ENCODE assay signal across 18 cellular contexts in genomic region chr2:205730191-205730590, GRCh38. TPM values are rescaled to one million over a fixed set of nuclear protein-coding genes. Genes with fewer than 3 reads are reported as not detected.
DNase-seq lines count a peak whose midpoint lies in the region; FAIRE-seq and TF ChIP-seq lines count a peak whose summit lies in the region.
"Had no signal": no experiment of that assay in that cellular context is flagged by ENCODE, and none has a peak within 500 bp of the region (broad histone marks: within the 10 kb centered on the region; RNA-seq: fewer than 3 reads in every experiment).

No MANE protein-coding gene starts in this region.

- no peak for TF ChIP-seq EP300 in transverse colon (IDR thresholded peaks at IDR 0.05; ENCODE audit: low read depth)

- peak overlapping the region; percentile 84 for H3K27ac Mint-ChIP-seq in mesothelial cell of epicardium
- H3K27ac Mint-ChIP-seq: CD4-positive, alpha-beta T cell had no signal

- no peak for TF ChIP-seq POLR2A in transverse colon (IDR thresholded peaks at IDR 0.05)

- peak overlapping the region; percentile 60 for H3K27ac ChIP-seq in angular gyrus (ENCODE audit: low read depth, low read length)
- H3K27ac ChIP-seq in transverse colon: peak overlapping the region; percentile 69 to 86 (median 80)
- H3K27ac ChIP-seq: ovary had no signal

- H3K4me1 ChIP-seq in transverse colon: peaks cover 6 to 49% (median 16%) of the 10 kb centered on the region in 4 donors

- peaks cover 20% of the 10 kb centered on the region for H3K36me3 Mint-ChIP-seq in mesothelial cell of epicardium

- H3K4me3 Mint-ChIP-seq in mesothelial cell of epicardium: no peak overlapping the region
- H3K4me3 Mint-ChIP-seq: CD4-positive, alpha-beta T cell had no signal

- WGBS in transverse colon (ENCODE audit: low coverage in 1 of 2), 2 donors: 71 to 81% methylated on average over 5 to 9 of the region's 9 CpGs

- TF ChIP-seq CTCF in mesothelial cell of epicardium (IDR thresholded peaks at IDR 0.05; ENCODE audit: unreplicated experiment) (no peak), transverse colon (IDR thresholded peaks at IDR 0.05) (no peak)

- no peaks in the 10 kb centered on the region for H3K27me3 Mint-ChIP-seq in mesothelial cell of epicardium (ENCODE audit: low read depth)

- FAIRE-seq in GM19239 (lab: Jason Lieb, UNC): no peak

- peaks cover 46% of the 10 kb centered on the region for H3K4me1 Mint-ChIP-seq in mesothelial cell of epicardium

- H3K36me3 ChIP-seq in transverse colon: no peaks in the 10 kb centered on the region
- H3K36me3 ChIP-seq: ovary had no signal

- no peaks in the 10 kb centered on the region for H3K27me3 ChIP-seq in transverse colon
- H3K27me3 ChIP-seq: ovary, upper lobe of left lung had no signal

- no peaks in the 10 kb centered on the region for H3K9me3 Mint-ChIP-seq in mesothelial cell of epicardium
- H3K9me3 Mint-ChIP-seq: CD4-positive, alpha-beta T cell had no signal

- H3K4me3 ChIP-seq in transverse colon: no peak overlapping the region
- H3K4me3 ChIP-seq: coronary artery, ovary, upper lobe of left lung had no signal

- H3K9me3 ChIP-seq in transverse colon: no peaks in the 10 kb centered on the region
- H3K9me3 ChIP-seq: ovary, upper lobe of left lung had no signal

- intact Hi-C loops in transverse colon (cut with DNase I; ENCODE audit: low total_unique reads): loop anchor here (10.0 kb wide), 1 partner anchor 45 kb away; the partner anchor contains the start of gene NRP2

- peak; percentile 43 for DNase-seq in NCI-H345 (lab: John Stamatoyannopoulos, UW)
- no peak for DNase-seq in NCI-H345 treated with DMSO at 0.1 percent for 48 hours (lab: John Stamatoyannopoulos, UW; ENCODE audit: unreplicated experiment)
- peak in 1 of 2 experiments; percentile 55 for DNase-seq in mesothelial cell of epicardium (ENCODE audit: low spot score in 2 of 2, unreplicated experiment in 2 of 2)
- no peak for DNase-seq in transverse colon
- no peak for DNase-seq in stimulated activated CD4-positive, alpha-beta T cell treated with anti-CD3 and anti-CD28 coated beads, Interleukin-2, amount 100 ng/mL, for 24 hours
- no peak for DNase-seq in GM19239 (ENCODE audit: insufficient read length, low spot score)
- no peak for DNase-seq in islet precursor cell
- DNase-seq: activated CD4-positive, alpha-beta T cell treated with anti-CD3 and anti-CD28 coated beads for 48 hours; activated CD8-positive, alpha-beta memory T cell treated with anti-CD3 and anti-CD28 coated beads, Interleukin-2, amount 50 U/mL, for 48 hours; activated gamma-delta T cell treated with Interleukin-2 at 50 U/mL for 16 hours; CD4-positive, alpha-beta T cell; foreskin melanocyte; NCI-H2029; NCI-H748 treated with DMSO at 0.1 percent for 48 hours; upper lobe of left lung had no signal

- in situ Hi-C loops in transverse colon (cut with MboI; ENCODE audit: low pct_ligation_motif_present in 1 of 4, low pct_unique_long_range_greater_than_20kb in 1 of 4, low sequenced_read_pairs in 3 of 4): no loop called here

RNA-seq across cellular contexts. Expression of gene NRP2, which starts 47.9 kb away (rescaled TPM):
- total RNA-seq in mesothelial cell of epicardium (82.2 to 89.5 TPM (median 83.6 TPM) in 3 replicates), transverse colon (100 to 1,000 TPM in 1 of 4 donors, 10 to 100 TPM in 3; 35.1 to 146 (median 63.9) TPM)
